In the genomic region with DNA sequence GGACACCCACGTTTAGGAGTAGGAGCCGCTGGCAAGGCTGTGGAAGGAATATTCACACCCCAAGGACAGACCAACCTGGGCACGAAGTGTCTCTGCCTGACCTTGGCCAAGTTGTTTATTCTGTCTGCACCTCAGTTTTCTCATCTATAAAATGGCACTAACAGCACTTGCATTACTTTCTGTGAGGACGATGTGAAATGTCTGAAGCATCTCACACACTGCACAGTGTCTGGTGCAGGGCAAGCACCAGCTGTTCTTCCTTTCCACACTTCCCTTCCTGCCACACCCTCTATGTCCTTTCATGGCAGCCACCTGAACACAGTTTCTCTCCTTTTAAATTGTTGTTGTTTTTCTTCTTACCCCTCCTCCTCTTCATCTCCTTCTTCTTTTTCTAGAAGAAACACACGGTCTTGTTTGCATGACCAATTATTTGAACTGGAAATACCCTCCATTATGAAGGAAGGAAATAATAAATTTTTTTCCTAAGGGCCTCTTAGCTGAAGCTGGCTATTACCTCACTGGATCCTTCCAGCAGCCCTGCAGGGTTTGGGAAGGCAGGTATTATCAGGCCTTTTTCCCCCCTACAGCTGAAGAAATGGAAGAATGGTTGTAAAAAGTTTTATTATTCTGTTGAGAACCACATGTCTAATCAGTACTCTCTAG, we compare ENCODE assay signal across 8 cellular contexts. TPM values are rescaled to one million over a fixed set of nuclear protein-coding genes. Genes with fewer than 3 reads are reported as not detected.
DNase-seq lines count a peak whose midpoint lies in the region; ATAC-seq and TF ChIP-seq lines count a peak whose summit lies in the region.

No MANE protein-coding gene starts in this region.

- H3K4me3 ChIP-seq in SK-N-SH (ENCODE audit: low read depth in 2 of 2, low read length in 1 of 2) (no peak overlapping the region; a peak in 1 of 4 replicates), mucosa of descending colon (no peak overlapping the region), lower leg skin (ENCODE audit: low read depth, poor library complexity, severe bottlenecking) (no peak overlapping the region), mesendoderm (ENCODE audit: low read length) (no peak overlapping the region)

- H3K9me2 ChIP-seq in SK-N-SH: no peaks in the 10 kb centered on the region

- ATAC-seq in SK-N-SH treated with all-trans-retinoic acid at 6 μM for 48 hours: no peak
- peak; percentile 27 for ATAC-seq in HG03095 (IDR thresholded peaks at IDR 0.05; ENCODE audit: unreplicated experiment)
- ATAC-seq in mucosa of descending colon: peak; percentile 50

- no peak overlapping the region for H3K23ac ChIP-seq in mesendoderm (ENCODE audit: low read length)

- H3K18ac ChIP-seq in mesendoderm (ENCODE audit: low read length): no peak overlapping the region

- peak overlapping the region; percentile 48 to 79; a peak in 3 of 4 replicates for H3K27ac ChIP-seq in SK-N-SH (ENCODE audit: low read depth in 2 of 2, low read length in 1 of 2)
- no peak overlapping the region for H3K27ac ChIP-seq in mesendoderm (ENCODE audit: low read depth, low read length)

- no peak for TF ChIP-seq CTCF in SK-N-SH (IDR thresholded peaks at IDR 0.05)
- no peak for TF ChIP-seq CTCF in mucosa of descending colon (IDR thresholded peaks at IDR 0.05)
- TF ChIP-seq CTCF in lower leg skin (IDR thresholded peaks at IDR 0.05): no peak

- no peak overlapping the region for H2BK15ac ChIP-seq in mesendoderm (replicated peaks; ENCODE audit: low read depth)

- WGBS in SK-N-SH (ENCODE audit: low lambda C conversion rate): 65% methylated on average over 5 of the region's 5 CpGs
- 32 to 37% methylated on average over 5 of the region's 5 CpGs for WGBS in lower leg skin, 2 donors
- WGBS in mesendoderm (ENCODE audit: extremely low coverage, insufficient coverage, low lambda C conversion rate): no CpG with 5 or more reads among the region's 5 CpGs

- peak overlapping the region; percentile 64 for H2AFZ ChIP-seq in SK-N-SH (ENCODE audit: low read depth)

- POLR2A ChIA-PET in SK-N-SH (lab: Yijun Ruan, JAX): no interaction called here
- POLR2A ChIA-PET in activated CD4-positive, alpha-beta memory T cell treated with anti-CD3 and anti-CD28 coated beads, Interleukin-2, amount 10 ng/mL, durations not matched to agents 7 days and 5 days (lab: Charles Lee): interaction anchor here (0.8 to 6.2 kb wide), 15 partner anchors 9 to 142 kb away, joined by 3 to 74 read pairs (median 5); a partner anchor contains a TSS

- H3K36me3 ChIP-seq in SK-N-SH (replicated peaks in 1 of 2; ENCODE audit: control insufficient read depth in 1 of 2, insufficient read depth in 2 of 2, low read length in 1 of 2): no peaks in the 10 kb centered on the region
- H3K36me3 ChIP-seq in mucosa of descending colon (ENCODE audit: low read depth): no peaks in the 10 kb centered on the region
- H3K36me3 ChIP-seq in mesendoderm (ENCODE audit: control insufficient read depth, insufficient read depth, low read length): no peaks in the 10 kb centered on the region

- H3K4me3 Mint-ChIP-seq in activated CD4-positive, alpha-beta memory T cell treated with anti-CD3 and anti-CD28 coated beads, Interleukin-2, amount 10 ng/mL, durations not matched to agents 7 days and 5 days: peak overlapping the region; percentile 15

- TF ChIP-seq POLR2A in lower leg skin (IDR thresholded peaks at IDR 0.05): no peak

- TF ChIP-seq EP300 in SK-N-SH (IDR thresholded peaks at IDR 0.05; ENCODE audit: borderline replicate concordance in 1 of 2, low read depth in 1 of 2, low read length in 1 of 2): no peak

- peak overlapping the region; percentile 88 for H3K4me2 ChIP-seq in SK-N-SH
- no peak overlapping the region for H3K4me2 ChIP-seq in mesendoderm (ENCODE audit: low read length)

- peaks cover 33% of the 10 kb centered on the region for H3F3A ChIP-seq in SK-N-SH (replicated peaks; ENCODE audit: insufficient read depth)

- no peak overlapping the region for H4K5ac ChIP-seq in mesendoderm (ENCODE audit: low read length)

- TF ChIP-seq RAD21 in SK-N-SH (IDR thresholded peaks at IDR 0.05; ENCODE audit: low read length): no peak

- no peaks in the 10 kb centered on the region for H3K79me2 ChIP-seq in SK-N-SH (ENCODE audit: insufficient read depth)
- H3K79me2 ChIP-seq in mesendoderm (ENCODE audit: control insufficient read depth, insufficient read depth, low read length): no peaks in the 10 kb centered on the region

- no peaks in the 10 kb centered on the region for H3K36me3 Mint-ChIP-seq in activated CD4-positive, alpha-beta memory T cell treated with anti-CD3 and anti-CD28 coated beads, Interleukin-2, amount 10 ng/mL, durations not matched to agents 7 days and 5 days (ENCODE audit: low read depth)

- H3K9ac ChIP-seq in SK-N-SH: peak overlapping the region; percentile 15; the same call in 1 of the 2 replicates
- no peak overlapping the region for H3K9ac ChIP-seq in mesendoderm (ENCODE audit: low read length)

- H3K56ac ChIP-seq in mesendoderm (ENCODE audit: low read length): no peak overlapping the region

- no peak overlapping the region for H4K8ac ChIP-seq in mesendoderm (ENCODE audit: low read depth, low read length)

- DNase-seq in SK-N-SH: no peak
- peak; percentile 27 for DNase-seq in activated CD4-positive, alpha-beta memory T cell treated with anti-CD3 and anti-CD28 coated beads, Interleukin-2, amount 10 ng/mL, durations not matched to agents 7 days and 5 days
- no peak for DNase-seq in mucosa of descending colon
- no peak for DNase-seq in posterior vena cava (ENCODE audit: low spot score)
- no peak for DNase-seq in lower leg skin (ENCODE audit: low spot score in 2 of 2)
- no peak for DNase-seq in mesendoderm

- no peak overlapping the region for H3K4ac ChIP-seq in mesendoderm (ENCODE audit: low read depth, low read length)

- H4K20me1 ChIP-seq in SK-N-SH (ENCODE audit: insufficient read depth): no peaks in the 10 kb centered on the region

- H3K27me3 ChIP-seq in SK-N-SH (ENCODE audit: insufficient read depth) (no peaks in the 10 kb centered on the region), mesendoderm (ENCODE audit: insufficient read depth, low read length, poor library complexity) (no peaks in the 10 kb centered on the region)

- H3K4me1 Mint-ChIP-seq in activated CD4-positive, alpha-beta memory T cell treated with anti-CD3 and anti-CD28 coated beads, Interleukin-2, amount 10 ng/mL, durations not matched to agents 7 days and 5 days: peaks cover 60% of the 10 kb centered on the region

- H2BK120ac ChIP-seq in mesendoderm (ENCODE audit: low read depth, low read length): no peak overlapping the region

- H3K79me1 ChIP-seq in mesendoderm (ENCODE audit: low read length): no peaks in the 10 kb centered on the region

- no peaks in the 10 kb centered on the region for H3K9me3 Mint-ChIP-seq in activated CD4-positive, alpha-beta memory T cell treated with anti-CD3 and anti-CD28 coated beads, Interleukin-2, amount 10 ng/mL, durations not matched to agents 7 days and 5 days

- CTCF ChIA-PET in SK-N-SH (lab: Yijun Ruan, JAX): interaction anchor here (1.3 to 10.3 kb wide), 5 partner anchors 10 to 95 kb away, joined by 3 to 67 read pairs (median 6); a partner anchor contains a TSS
- CTCF ChIA-PET in activated CD4-positive, alpha-beta memory T cell treated with anti-CD3 and anti-CD28 coated beads, Interleukin-2, amount 10 ng/mL, durations not matched to agents 7 days and 5 days (lab: Charles Lee): interaction anchor here (1.1 to 6.1 kb wide), 15 partner anchors 10 to 142 kb away, joined by 3 to 36 read pairs (median 7); a partner anchor contains a TSS

- H3K27ac Mint-ChIP-seq in activated CD4-positive, alpha-beta memory T cell treated with anti-CD3 and anti-CD28 coated beads, Interleukin-2, amount 10 ng/mL, durations not matched to agents 7 days and 5 days: peak overlapping the region; percentile 98

- no peak overlapping the region for H2AK5ac ChIP-seq in mesendoderm (ENCODE audit: low read length)

- peaks cover 1% of the 10 kb centered on the region for H3K27me3 Mint-ChIP-seq in activated CD4-positive, alpha-beta memory T cell treated with anti-CD3 and anti-CD28 coated beads, Interleukin-2, amount 10 ng/mL, durations not matched to agents 7 days and 5 days

- intact Hi-C loops in mucosa of descending colon (cut with DNase I, micrococcal nuclease) (loop anchor here in 1 of 2 donors (5.0 kb wide), 1 partner anchor 61 kb away; no protein-coding TSS in a partner anchor), posterior vena cava (cut with DNase I) (no loop called here), lower leg skin (cut with DNase I; ENCODE audit: low total_unique reads) (loop anchor here (5.0 kb wide), 1 partner anchor 61 kb away; no protein-coding TSS in a partner anchor)

- H3K4me1 ChIP-seq in SK-N-SH (ENCODE audit: control insufficient read depth in 1 of 2, insufficient read depth in 2 of 2, low read depth in 1 of 2, low read length in 1 of 2): peaks cover 59% of the 10 kb centered on the region in 2 experiments
- H3K4me1 ChIP-seq in mucosa of descending colon (ENCODE audit: low read depth): peaks cover 50% of the 10 kb centered on the region
- H3K4me1 ChIP-seq in mesendoderm (ENCODE audit: control insufficient read depth, low read depth, low read length): peaks cover 4% of the 10 kb centered on the region

- no peak overlapping the region for H2BK5ac ChIP-seq in mesendoderm (ENCODE audit: low read length)

- H3K9me3 ChIP-seq in SK-N-SH: no peaks in the 10 kb centered on the region
- no peaks in the 10 kb centered on the region for H3K9me3 ChIP-seq in mucosa of descending colon

TF ChIP-seq in SK-N-SH, 30 proteins besides CTCF, POLR2A, EP300 and RAD21 (continues in another document):
- TF ChIP-seq MEF2A (IDR thresholded peaks at IDR 0.05; ENCODE audit: borderline replicate concordance, low read depth): no peak

TF ChIP-seq in SK-N-SH treated with all-trans-retinoic acid at 6 μM for 48 hours, 23 proteins besides CTCF, POLR2A, EP300 and RAD21 (continues in another document):
- TF ChIP-seq ISL1 (CRISPR knock-in tag; IDR thresholded peaks at IDR 0.05): no peak

RNA-seq across cellular contexts. Expression of a gene that starts 42.9 kb away (rescaled TPM):
- polyA plus RNA-seq in SK-N-SH (2012; rRNA removed): 6.4 and 6.6 TPM in 2 replicates
- polyA plus RNA-seq in SK-N-SH (2012; cell fraction: cytosol; rRNA removed): 7.0 and 7.2 TPM in 2 replicates
- 2.6 and 2.8 TPM in 2 replicates for polyA plus RNA-seq in SK-N-SH (2012; cell fraction: nucleus; rRNA removed)
- total RNA-seq in activated CD4-positive, alpha-beta memory T cell treated with anti-CD3 and anti-CD28 coated beads, Interleukin-2, amount 10 ng/mL, durations not matched to agents 7 days and 5 days: 10 to 100 TPM; 17.1 to 18.7 TPM
- total RNA-seq in mucosa of descending colon: 10 to 100 TPM; 13.7 to 19.0 (median 15.3) TPM
- 1 to 10 TPM; 5.6 to 5.7 TPM for total RNA-seq in posterior vena cava
- total RNA-seq in lower leg skin: 10 to 100 TPM in 2 of 4 donors, 1 to 10 TPM in 2; 3.0 to 14.3 (median 10.8) TPM
- polyA plus RNA-seq in mesendoderm (2013, experiment 1 of 2): 10.9 TPM
- 10.4 TPM for polyA plus RNA-seq in mesendoderm (2013, experiment 2 of 2)

RNA-seq across cellular contexts. Expression of a gene that starts 51.9 kb away (rescaled TPM):
- polyA plus RNA-seq in SK-N-SH (2012; rRNA removed): 117 and 119 TPM in 2 replicates
- 87.3 and 102 TPM in 2 replicates for polyA plus RNA-seq in SK-N-SH (2012; cell fraction: cytosol; rRNA removed)
- polyA plus RNA-seq in SK-N-SH (2012; cell fraction: nucleus; rRNA removed): 145 and 147 TPM in 2 replicates
- total RNA-seq in activated CD4-positive, alpha-beta memory T cell treated with anti-CD3 and anti-CD28 coated beads, Interleukin-2, amount 10 ng/mL, durations not matched to agents 7 days and 5 days: 100 to 1,000 TPM; 137 to 141 TPM
- total RNA-seq in mucosa of descending colon (100 to 1,000 TPM; 220 to 339 (median 256) TPM), posterior vena cava (100 to 1,000 TPM; 135 to 138 TPM), lower leg skin (100 to 1,000 TPM; 129 to 174 (median 169) TPM)
- polyA plus RNA-seq in mesendoderm (2013, experiment 1 of 2): 49.3 TPM
- 49.4 TPM for polyA plus RNA-seq in mesendoderm (2013, experiment 2 of 2)
